In genomic region chr13:63636231-63636993, GRCh38 we compare ENCODE assay signal across 9 cellular contexts.
DNase-seq lines count a peak whose midpoint lies in the region; ATAC-seq, FAIRE-seq and TF ChIP-seq lines count a peak whose summit lies in the region.
"Had no signal": no experiment of that assay in that cellular context is flagged by ENCODE, and none has a peak within 500 bp of the region (broad histone marks: within the 10 kb centered on the region; RNA-seq: fewer than 3 reads in every experiment).

No MANE protein-coding gene starts in this region.

- H3K36me3 Mint-ChIP-seq in CD8-positive, alpha-beta T cell: no peaks in the 10 kb centered on the region
- H3K36me3 Mint-ChIP-seq in activated naive CD8-positive, alpha-beta T cell: no peaks in the 10 kb centered on the region
- H3K36me3 Mint-ChIP-seq in neural progenitor cell: no peaks in the 10 kb centered on the region

- no peak for TF ChIP-seq CTCF in CD8-positive, alpha-beta T cell (IDR thresholded peaks at IDR 0.05)
- TF ChIP-seq CTCF in LNCaP clone FGC (IDR thresholded peaks at IDR 0.05; ENCODE audit: control insufficient read depth, extremely low read depth, insufficient read depth) (peak; percentile 13; the same call in 1 of the 2 replicates), neural progenitor cell (IDR thresholded peaks at IDR 0.05) (peak; percentile 36), esophagus muscularis mucosa (IDR thresholded peaks at IDR 0.05) (no peak)

- FAIRE-seq in frontal cortex (lab: Jason Lieb, UNC): no peak
- FAIRE-seq: colon had no signal

- H3K27me3 Mint-ChIP-seq in CD8-positive, alpha-beta T cell (ENCODE audit: low read depth): no peaks in the 10 kb centered on the region
- H3K27me3 Mint-ChIP-seq in activated naive CD8-positive, alpha-beta T cell: no peaks in the 10 kb centered on the region
- no peaks in the 10 kb centered on the region for H3K27me3 Mint-ChIP-seq in neural progenitor cell (ENCODE audit: insufficient read depth, low read depth)

- intact Hi-C loops in CD8-positive, alpha-beta T cell (cut with DNase I, micrococcal nuclease): no loop called here
- intact Hi-C loops in esophagus muscularis mucosa (cut with DNase I): no loop called here

- no peak for ATAC-seq in CD8-positive, alpha-beta T cell
- ATAC-seq in GM21381 (IDR thresholded peaks at IDR 0.05; ENCODE audit: unreplicated experiment): peak; percentile 61

- H3K79me2 ChIP-seq in neural progenitor cell (ENCODE audit: low read depth): no peaks in the 10 kb centered on the region

- peaks cover 14% of the 10 kb centered on the region for H3K9me3 Mint-ChIP-seq in CD8-positive, alpha-beta T cell
- H3K9me3 Mint-ChIP-seq in activated naive CD8-positive, alpha-beta T cell (ENCODE audit: low read depth): peaks cover 8% of the 10 kb centered on the region
- no peaks in the 10 kb centered on the region for H3K9me3 Mint-ChIP-seq in neural progenitor cell

- CTCF ChIA-PET in CD8-positive, alpha-beta T cell (lab: Charles Lee): no interaction called here

- DNase-seq in CD8-positive, alpha-beta T cell: no peak
- DNase-seq in LNCaP clone FGC (ENCODE audit: low read depth): no peak
- DNase-seq in neural progenitor cell (ENCODE audit: low spot score): no peak
- no peak for DNase-seq in globus pallidus (ENCODE audit: low spot score)
- DNase-seq in esophagus muscularis mucosa (ENCODE audit: extremely low spot score): no peak
- no peak for DNase-seq in frontal cortex (ENCODE audit: low spot score in 2 of 2)

- peak overlapping the region; percentile 81 for H2AFZ ChIP-seq in neural progenitor cell (replicated peaks)

- 63% methylated on average over 6 of the region's 6 CpGs for WGBS in esophagus muscularis mucosa

- H3K27ac Mint-ChIP-seq in CD8-positive, alpha-beta T cell: no peak overlapping the region
- H3K27ac Mint-ChIP-seq in activated naive CD8-positive, alpha-beta T cell: no peak overlapping the region
- no peak overlapping the region for H3K27ac Mint-ChIP-seq in neural progenitor cell

- H3K4me2 ChIP-seq in neural progenitor cell: no peak overlapping the region

- H3K27ac ChIP-seq in CD8-positive, alpha-beta T cell (ENCODE audit: low read depth, low read length): no peak overlapping the region
- H3K27ac ChIP-seq in neural progenitor cell (no peak overlapping the region), esophagus muscularis mucosa (replicated peaks in 1 of 4) (no peak overlapping the region)

- POLR2A ChIA-PET in CD8-positive, alpha-beta T cell (lab: Charles Lee): no interaction called here

- H3F3A ChIP-seq in neural progenitor cell (ENCODE audit: low read depth): no peaks in the 10 kb centered on the region

- H3K9me3 ChIP-seq in CD8-positive, alpha-beta T cell (ENCODE audit: low read length): no peaks in the 10 kb centered on the region
- H3K9me3 ChIP-seq in neural progenitor cell (ENCODE audit: low read depth): no peaks in the 10 kb centered on the region
- H3K9me3 ChIP-seq in esophagus muscularis mucosa: no peaks in the 10 kb centered on the region

- H3K27me3 ChIP-seq in CD8-positive, alpha-beta T cell (ENCODE audit: insufficient read depth, low read length): no peaks in the 10 kb centered on the region
- no peaks in the 10 kb centered on the region for H3K27me3 ChIP-seq in neural progenitor cell
- no peaks in the 10 kb centered on the region for H3K27me3 ChIP-seq in esophagus muscularis mucosa

- TF ChIP-seq POLR2A in esophagus muscularis mucosa (IDR thresholded peaks at IDR 0.05; ENCODE audit: low read depth): no peak

- TF ChIP-seq EP300 in esophagus muscularis mucosa (IDR thresholded peaks at IDR 0.05): no peak

- H3K4me3 ChIP-seq in CD8-positive, alpha-beta T cell (ENCODE audit: low read depth, low read length): no peak overlapping the region
- peak overlapping the region; percentile 35 for H3K4me3 ChIP-seq in LNCaP clone FGC (ENCODE audit: low read depth, low read length)
- H3K4me3 ChIP-seq in neural progenitor cell: no peak overlapping the region
- peak overlapping the region in 1 of 4 donors; percentile 19 for H3K4me3 ChIP-seq in esophagus muscularis mucosa

- H3K4me3 Mint-ChIP-seq in CD8-positive, alpha-beta T cell: peak overlapping the region; percentile 20
- H3K4me3 Mint-ChIP-seq in activated naive CD8-positive, alpha-beta T cell: peak overlapping the region; percentile 31
- no peak overlapping the region for H3K4me3 Mint-ChIP-seq in neural progenitor cell

- H4K20me1 ChIP-seq in neural progenitor cell (ENCODE audit: low read depth): no peaks in the 10 kb centered on the region

- no peaks in the 10 kb centered on the region for H3K36me3 ChIP-seq in CD8-positive, alpha-beta T cell (ENCODE audit: insufficient read depth, low read length)
- H3K36me3 ChIP-seq in neural progenitor cell: no peaks in the 10 kb centered on the region
- H3K36me3 ChIP-seq in esophagus muscularis mucosa: no peaks in the 10 kb centered on the region

- no peaks in the 10 kb centered on the region for H3K4me1 Mint-ChIP-seq in CD8-positive, alpha-beta T cell (ENCODE audit: low read depth)
- H3K4me1 Mint-ChIP-seq in activated naive CD8-positive, alpha-beta T cell (ENCODE audit: low read depth): no peaks in the 10 kb centered on the region
- no peaks in the 10 kb centered on the region for H3K4me1 Mint-ChIP-seq in neural progenitor cell

- H3K4me1 ChIP-seq in CD8-positive, alpha-beta T cell (ENCODE audit: insufficient read depth, low read length): no peaks in the 10 kb centered on the region
- no peaks in the 10 kb centered on the region for H3K4me1 ChIP-seq in neural progenitor cell
- no peaks in the 10 kb centered on the region for H3K4me1 ChIP-seq in esophagus muscularis mucosa

- no peak overlapping the region for H3K9ac ChIP-seq in neural progenitor cell

Comparison
In these comparisons a context has a peak if more than half of its experiments do, and no peak if none do; other contexts are left out.
1. CTCF ChIP-seq: peak in LNCaP clone FGC (single experiment) and neural progenitor cell (single experiment); none in CD8-positive, alpha-beta T cell (single experiment) and esophagus muscularis mucosa (0 of 3).